Comparison of ENCODE assay signal across 17 cellular contexts in the genomic region with DNA sequence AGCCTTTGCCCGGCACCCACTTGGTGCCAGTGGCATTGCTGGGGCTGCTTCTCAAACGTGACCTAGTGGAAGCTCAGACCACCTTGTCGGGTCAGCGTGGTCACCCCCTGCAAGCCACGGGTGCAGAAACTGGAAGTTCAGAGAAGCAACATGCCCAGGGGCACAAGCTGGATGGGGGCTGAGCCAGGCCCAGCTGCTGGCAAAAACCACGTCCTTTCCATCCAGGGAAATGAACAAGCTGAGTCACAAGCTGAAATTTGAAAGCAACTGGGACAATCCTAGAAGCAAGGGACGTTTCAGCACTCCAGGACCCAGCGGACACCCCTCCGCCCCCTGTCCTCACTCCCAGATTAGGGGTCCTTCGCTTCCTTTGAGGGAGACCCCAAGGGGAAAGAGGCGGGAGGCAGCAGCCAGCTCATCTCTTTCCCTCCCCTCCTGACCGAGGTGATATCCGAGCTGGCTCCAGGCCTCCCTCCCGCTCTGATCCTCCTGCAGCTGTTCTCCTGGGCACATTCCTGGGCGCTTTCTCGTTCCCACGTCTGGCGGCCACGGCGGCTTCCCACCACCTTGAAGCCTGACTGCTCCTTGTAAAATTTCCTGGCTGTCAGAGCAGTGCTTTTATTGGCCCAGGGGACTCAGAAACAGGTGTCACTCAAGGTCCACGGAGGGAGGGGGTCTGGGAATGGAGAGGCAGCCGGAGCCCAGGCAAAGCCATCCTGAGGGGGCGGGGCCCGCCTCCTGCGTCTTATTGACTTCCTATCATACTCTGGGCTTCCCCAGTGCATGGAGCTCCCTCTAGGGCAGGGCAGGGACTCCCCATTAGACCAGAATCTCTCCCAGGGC.
DNase-seq lines count a peak whose midpoint lies in the region; ATAC-seq and TF ChIP-seq lines count a peak whose summit lies in the region.
"Had no signal": no experiment of that assay in that cellular context is flagged by ENCODE, and none has a peak within 500 bp of the region (broad histone marks: within the 10 kb centered on the region; RNA-seq: fewer than 3 reads in every experiment).

No MANE protein-coding gene starts in this region.

- H3K27me3 Mint-ChIP-seq in neural progenitor cell (ENCODE audit: insufficient read depth, low read depth), result peaks cover 6% of the 10 kb centered on the region

- H3K9me3 ChIP-seq in hepatocyte (ENCODE audit: low read depth), result no peaks in the 10 kb centered on the region
- no peaks in the 10 kb centered on the region for H3K9me3 ChIP-seq in neural progenitor cell (ENCODE audit: low read depth)
- H3K9me3 ChIP-seq: Peyer's patch had no signal

- no peaks in the 10 kb centered on the region for H3K36me3 Mint-ChIP-seq in neural progenitor cell

- no peak for ATAC-seq in GM21360 (IDR thresholded peaks at IDR 0.05; ENCODE audit: unreplicated experiment)
- ATAC-seq: activated CD8-positive, alpha-beta T cell treated with anti-CD3 and anti-CD28 coated beads, Interleukin-2, amount 10 ng/mL, durations not matched to agents 7 days and 5 days had no signal

- no peaks in the 10 kb centered on the region for H4K20me1 ChIP-seq in hepatocyte (ENCODE audit: insufficient read depth, poor library complexity, severe bottlenecking)
- no peaks in the 10 kb centered on the region for H4K20me1 ChIP-seq in neural progenitor cell (ENCODE audit: low read depth)

- 35% methylated on average over 25 of the region's 25 CpGs for WGBS in hepatocyte (ENCODE audit: low lambda C conversion rate, missing lambda C conversion rate)

- TF ChIP-seq CTCF in hepatocyte (IDR thresholded peaks at IDR 0.05; ENCODE audit: poor library complexity), result no peak
- peak; percentile 25 for TF ChIP-seq CTCF in neural progenitor cell (IDR thresholded peaks at IDR 0.05)

- H3K4me1 ChIP-seq in hepatocyte (ENCODE audit: insufficient read depth) (no peaks in the 10 kb centered on the region), neural progenitor cell (peaks cover 7% of the 10 kb centered on the region)
- H3K4me1 ChIP-seq: Peyer's patch had no signal

- peak; percentile 95 for DNase-seq in H7
- peak; percentile 94 for DNase-seq in NCI-H2171 treated with DMSO at 0.1 percent for 48 hours (lab: John Stamatoyannopoulos, UW)
- peak; percentile 23 for DNase-seq in hepatocyte (ENCODE audit: low spot score)
- DNase-seq in neural progenitor cell (ENCODE audit: low spot score), result peak; percentile 84
- DNase-seq in germinal center (ENCODE audit: low spot score), result no peak
- no peak for DNase-seq in GF-D8 (lab: John Stamatoyannopoulos, UW)
- DNase-seq in middle frontal gyrus (ENCODE audit: extremely low spot score, low spot score), result no peak
- DNase-seq: activated CD8-positive, alpha-beta T cell treated with anti-CD3 and anti-CD28 coated beads, Interleukin-2, amount 10 ng/mL, durations not matched to agents 7 days and 5 days; dorsolateral prefrontal cortex; GDM1; MM.1S; NCI-H1694 treated with DMSO at 0.1 percent for 48 hours; NCI-H526 treated with DMSO at 0.1 percent for 48 hours; Peyer's patch; retina; SW 1271 had no signal

- no peaks in the 10 kb centered on the region for H3F3A ChIP-seq in neural progenitor cell (ENCODE audit: low read depth)

- no peaks in the 10 kb centered on the region for H3K79me2 ChIP-seq in hepatocyte
- no peaks in the 10 kb centered on the region for H3K79me2 ChIP-seq in neural progenitor cell (ENCODE audit: low read depth)

- H3K27ac Mint-ChIP-seq in neural progenitor cell, result no peak overlapping the region
- H3K27ac Mint-ChIP-seq: activated CD8-positive, alpha-beta T cell treated with anti-CD3 and anti-CD28 coated beads, Interleukin-2, amount 10 ng/mL, durations not matched to agents 7 days and 5 days had no signal

- H3K27me3 ChIP-seq in H7 (ENCODE audit: control insufficient read depth, insufficient read depth, low read length) (peaks cover 9% of the 10 kb centered on the region), hepatocyte (peaks cover 51% of the 10 kb centered on the region), neural progenitor cell (peaks cover 79% of the 10 kb centered on the region)
- H3K27me3 ChIP-seq: Peyer's patch had no signal

- H3K4me3 ChIP-seq in H7 (ENCODE audit: insufficient read depth, low read depth, low read length) (peak overlapping the region; percentile 13; the same call in 1 of the 2 replicates), hepatocyte (no peak overlapping the region), neural progenitor cell (peak overlapping the region; percentile 8)
- H3K4me3 ChIP-seq: dorsolateral prefrontal cortex, Peyer's patch had no signal

- peaks cover 4% of the 10 kb centered on the region for H3K4me1 Mint-ChIP-seq in neural progenitor cell

- H3K4me2 ChIP-seq in hepatocyte (no peak overlapping the region), neural progenitor cell (peak overlapping the region; percentile 56)

- H3K9me3 Mint-ChIP-seq in neural progenitor cell, result no peaks in the 10 kb centered on the region

- H3K36me3 ChIP-seq in H7 (replicated peaks; ENCODE audit: control insufficient read depth, insufficient read depth, low read length) (no peaks in the 10 kb centered on the region), hepatocyte (replicated peaks; ENCODE audit: insufficient read depth, low read depth) (no peaks in the 10 kb centered on the region), neural progenitor cell (no peaks in the 10 kb centered on the region)
- H3K36me3 ChIP-seq: Peyer's patch had no signal

- no peak overlapping the region for H3K4me3 Mint-ChIP-seq in neural progenitor cell
- H3K4me3 Mint-ChIP-seq: activated CD8-positive, alpha-beta T cell treated with anti-CD3 and anti-CD28 coated beads, Interleukin-2, amount 10 ng/mL, durations not matched to agents 7 days and 5 days had no signal

- no peak overlapping the region for H3K9ac ChIP-seq in neural progenitor cell

- H2AFZ ChIP-seq in hepatocyte (no peak overlapping the region), neural progenitor cell (replicated peaks) (peak overlapping the region; percentile 27)

- H3K27ac ChIP-seq in hepatocyte, result no peak overlapping the region
- H3K27ac ChIP-seq in neural progenitor cell, result no peak overlapping the region
- H3K27ac ChIP-seq: dorsolateral prefrontal cortex, Peyer's patch had no signal

- H3K9me2 ChIP-seq in hepatocyte (replicated peaks; ENCODE audit: insufficient read depth), result no peaks in the 10 kb centered on the region

Comparison
In these comparisons a context has a peak if more than half of its experiments do, and no peak if none do; other contexts are left out.
1. DNase-seq: peak in H7 (single experiment), NCI-H2171 treated with DMSO at 0.1 percent for 48 hours (single experiment), hepatocyte (single experiment) and neural progenitor cell (single experiment); none in germinal center (single experiment), GF-D8 (single experiment) and middle frontal gyrus (single experiment).